Comparison of ENCODE assay signal across 13 cellular contexts in genomic region chr2:207437136-207437856, GRCh38.
DNase-seq lines count a peak whose midpoint lies in the region; ATAC-seq and TF ChIP-seq lines count a peak whose summit lies in the region.
"Had no signal": no experiment of that assay in that cellular context is flagged by ENCODE, and none has a peak within 500 bp of the region (broad histone marks: within the 10 kb centered on the region; RNA-seq: fewer than 3 reads in every experiment).

No MANE protein-coding gene starts in this region.

- no peak for TF ChIP-seq CTCF in transverse colon (IDR thresholded peaks at IDR 0.05)

- peaks cover 0 to 3% (median 0%) of the 10 kb centered on the region in 11 donors for H3K9me3 Mint-ChIP-seq in naive thymus-derived CD4-positive, alpha-beta T cell

- TF ChIP-seq POLR2A in transverse colon (IDR thresholded peaks at IDR 0.05), result no peak

- WGBS in transverse colon (ENCODE audit: low coverage in 1 of 2), 2 donors, result 45 to 66% methylated on average over 4 to 6 of the region's 6 CpGs

- POLR2A ChIA-PET in naive thymus-derived CD4-positive, alpha-beta T cell (lab: Charles Lee), result no interaction called here

- no peaks in the 10 kb centered on the region for H3K4me1 Mint-ChIP-seq in naive thymus-derived CD4-positive, alpha-beta T cell
- H3K4me1 Mint-ChIP-seq: CD4-positive, CD25-positive, alpha-beta regulatory T cell had no signal

- intact Hi-C loops in transverse colon (cut with DNase I; ENCODE audit: low total_unique reads), result no loop called here
- intact Hi-C loops in naive thymus-derived CD4-positive, alpha-beta T cell (cut with micrococcal nuclease), result no loop called here

- H3K4me1 ChIP-seq in transverse colon, result peaks cover 0 to 11% (median 3%) of the 10 kb centered on the region in 4 donors
- no peaks in the 10 kb centered on the region for H3K4me1 ChIP-seq in naive thymus-derived CD4-positive, alpha-beta T cell (ENCODE audit: control insufficient read depth in 2 of 2, insufficient read depth in 2 of 2, low read length in 2 of 2)

- ATAC-seq in naive thymus-derived CD4-positive, alpha-beta T cell, result no peak
- no peak for ATAC-seq in GM19467 (IDR thresholded peaks at IDR 0.05; ENCODE audit: unreplicated experiment)

- no peak overlapping the region for H3K4me3 Mint-ChIP-seq in naive thymus-derived CD4-positive, alpha-beta T cell
- H3K4me3 Mint-ChIP-seq: CD4-positive, CD25-positive, alpha-beta regulatory T cell; IgD-negative memory B cell had no signal

- no peaks in the 10 kb centered on the region for H3K9me3 ChIP-seq in transverse colon
- no peaks in the 10 kb centered on the region for H3K9me3 ChIP-seq in naive thymus-derived CD4-positive, alpha-beta T cell (ENCODE audit: control insufficient read depth in 2 of 3, low read length in 3 of 3)

- no peak overlapping the region for H3K4me3 ChIP-seq in transverse colon
- no peak overlapping the region for H3K4me3 ChIP-seq in naive thymus-derived CD4-positive, alpha-beta T cell (ENCODE audit: low read length)
- H3K4me3 ChIP-seq: GM23248 had no signal

- H3K36me3 ChIP-seq in transverse colon, result no peaks in the 10 kb centered on the region
- H3K36me3 ChIP-seq in naive thymus-derived CD4-positive, alpha-beta T cell (ENCODE audit: control insufficient read depth in 2 of 3, insufficient read depth in 3 of 3, low read length in 3 of 3), result no peaks in the 10 kb centered on the region

- H3K27me3 ChIP-seq in transverse colon, result no peaks in the 10 kb centered on the region
- no peaks in the 10 kb centered on the region for H3K27me3 ChIP-seq in naive thymus-derived CD4-positive, alpha-beta T cell (ENCODE audit: control insufficient read depth in 2 of 2, insufficient read depth in 2 of 2, low read length in 2 of 2)

- CTCF ChIA-PET in naive thymus-derived CD4-positive, alpha-beta T cell (lab: Charles Lee), result no interaction called here

- peak; percentile 42 for DNase-seq in NCI-H2029 (lab: John Stamatoyannopoulos, UW)
- no peak for DNase-seq in NCI-H2029 treated with DMSO at 0.1 percent for 48 hours (lab: John Stamatoyannopoulos, UW)
- DNase-seq in NCI-H526 treated with DMSO at 0.1 percent for 48 hours (lab: John Stamatoyannopoulos, UW), result peak; percentile 41
- peak; percentile 71 for DNase-seq in epidermal melanocyte (ENCODE audit: insufficient read length, low spot score)
- peak; percentile 21 for DNase-seq in transverse colon
- DNase-seq in naive thymus-derived CD4-positive, alpha-beta T cell, result no peak
- DNase-seq in NCI-H2196 (lab: John Stamatoyannopoulos, UW; ENCODE audit: unreplicated experiment), result no peak
- DNase-seq: CD4-positive, CD25-positive, alpha-beta regulatory T cell; DMS79; GM23248; NCI-H524 treated with DMSO at 0.1 percent for 48 hours had no signal

- H3K27ac Mint-ChIP-seq in naive thymus-derived CD4-positive, alpha-beta T cell, result no peak overlapping the region
- H3K27ac Mint-ChIP-seq: CD4-positive, CD25-positive, alpha-beta regulatory T cell; IgD-negative memory B cell had no signal

- in situ Hi-C loops in transverse colon (cut with MboI; ENCODE audit: low pct_ligation_motif_present in 1 of 4, low pct_unique_long_range_greater_than_20kb in 1 of 4, low sequenced_read_pairs in 3 of 4), result no loop called here

- no peak for TF ChIP-seq EP300 in transverse colon (IDR thresholded peaks at IDR 0.05; ENCODE audit: low read depth)

- H3K36me3 Mint-ChIP-seq in naive thymus-derived CD4-positive, alpha-beta T cell, result peaks cover 0 to 3% (median 0%) of the 10 kb centered on the region in 5 donors
- H3K36me3 Mint-ChIP-seq: CD4-positive, CD25-positive, alpha-beta regulatory T cell had no signal

- H3K27ac ChIP-seq in transverse colon, result no peak overlapping the region
- no peak overlapping the region for H3K27ac ChIP-seq in naive thymus-derived CD4-positive, alpha-beta T cell (ENCODE audit: low read depth, low read length)
- H3K27ac ChIP-seq: GM23248 had no signal

- peaks cover 0 to 4% (median 0%) of the 10 kb centered on the region in 5 donors for H3K27me3 Mint-ChIP-seq in naive thymus-derived CD4-positive, alpha-beta T cell

Comparison
In these comparisons a context has a peak if more than half of its experiments do, and no peak if none do; other contexts are left out.
1. DNase-seq: peak in NCI-H2029 (single experiment), NCI-H526 treated with DMSO at 0.1 percent for 48 hours (single experiment), epidermal melanocyte (single experiment) and transverse colon (single experiment); none in NCI-H2029 treated with DMSO at 0.1 percent for 48 hours (single experiment), naive thymus-derived CD4-positive, alpha-beta T cell (0 of 9) and NCI-H2196 (single experiment).